In genomic region chr4:112234952-112235609, GRCh38 we compare ENCODE assay signal across 9 cellular contexts. TPM values are rescaled to one million over a fixed set of nuclear protein-coding genes. Genes with fewer than 3 reads are reported as not detected.
DNase-seq lines count a peak whose midpoint lies in the region; ATAC-seq and TF ChIP-seq lines count a peak whose summit lies in the region.
"Had no signal": no experiment of that assay in that cellular context is flagged by ENCODE, and none has a peak within 500 bp of the region (broad histone marks: within the 10 kb centered on the region; RNA-seq: fewer than 3 reads in every experiment).

No MANE protein-coding gene starts in this region.

- no peak overlapping the region for H3K4me3 Mint-ChIP-seq in T-cell
- H3K4me3 Mint-ChIP-seq: memory B cell had no signal

- peaks cover 21% of the 10 kb centered on the region for H3K36me3 Mint-ChIP-seq in T-cell

- no peaks in the 10 kb centered on the region for H3K27me3 ChIP-seq in kidney epithelial cell (ENCODE audit: control insufficient read depth, insufficient read depth, low read length)

- POLR2A ChIA-PET in T-cell (lab: Charles Lee), result interaction anchor here in 1 of 2 donors (0.7 kb wide), 1 partner anchor 21 kb away, joined by 9 read pairs; no protein-coding TSS in a partner anchor

- no peak overlapping the region for H3K27ac Mint-ChIP-seq in T-cell
- H3K27ac Mint-ChIP-seq: memory B cell had no signal

- H3K36me3 ChIP-seq in kidney epithelial cell (ENCODE audit: control insufficient read depth, insufficient read depth, low read length), result no peaks in the 10 kb centered on the region

- no peaks in the 10 kb centered on the region for H3K27me3 Mint-ChIP-seq in T-cell
- H3K27me3 Mint-ChIP-seq: memory B cell had no signal

- peak; percentile 81 for TF ChIP-seq CTCF in kidney epithelial cell (IDR thresholded peaks at IDR 0.05; ENCODE audit: insufficient read depth, low read length, poor library complexity, severe bottlenecking)

- no peak overlapping the region for H3K4me3 ChIP-seq in kidney epithelial cell (ENCODE audit: low read depth, low read length)

- H3K4me1 Mint-ChIP-seq in T-cell, result peaks cover 52 to 60% (median 55%) of the 10 kb centered on the region in 3 donors

- H3K27ac ChIP-seq in caudate nucleus (ENCODE audit: low read depth, low read length), result no peak overlapping the region

- CTCF ChIA-PET in T-cell (lab: Charles Lee), result interaction anchor here (0.6 to 3.5 kb wide), 12 partner anchors 12 to 399 kb away, joined by 3 to 27 read pairs (median 4); no protein-coding TSS in a partner anchor

- ATAC-seq in T-cell (replicated peaks in 1 of 4) (no peak), GM21526 (IDR thresholded peaks at IDR 0.05; ENCODE audit: low FRiP score, unreplicated experiment) (no peak)

- no peaks in the 10 kb centered on the region for H3K9me3 Mint-ChIP-seq in T-cell
- H3K9me3 Mint-ChIP-seq: memory B cell had no signal

- DNase-seq in NCI-H510A treated with DMSO at 0.1 percent for 48 hours (lab: John Stamatoyannopoulos, UW), result peak; percentile 22
- no peak for DNase-seq in NCI-H510A (lab: John Stamatoyannopoulos, UW)
- DNase-seq in M059J (ENCODE audit: low read depth), result peak; percentile 82
- peak in 30 of 34 experiments; percentile 7 to 63 (median 39) for DNase-seq in T-cell
- peak in 37 of 61 donors; percentile 1 to 77 (median 21) for DNase-seq in caudate nucleus (lab: John Stamatoyannopoulos, UW)
- peak; percentile 52 for DNase-seq in kidney epithelial cell (ENCODE audit: low read depth)
- DNase-seq in stimulated activated CD8-positive, alpha-beta memory T cell treated with anti-CD3 and anti-CD28 coated beads, Interleukin-12 subunit alpha, Interleukin-12 subunit beta, amount 100 ng/mL, for 1 hour (ENCODE audit: low read depth), result peak; percentile 41

RNA-seq across cellular contexts. Expression of gene AP1AR, which starts 3.5 kb away (rescaled TPM):
- total RNA-seq in M059J (2014; rRNA removed; shearing (Covaris generic)), result 6.9 and 10.4 TPM in 2 replicates
- total RNA-seq in T-cell (10 to 100 TPM; 13.9 to 21.4 (median 20.3) TPM), kidney epithelial cell (22.0 and 31.0 TPM in 2 replicates)

RNA-seq across cellular contexts. Expression of gene TIFA, which starts 50.6 kb away (rescaled TPM):
- total RNA-seq in M059J (2014; rRNA removed; shearing (Covaris generic)), result 5.8 and 15.1 TPM in 2 replicates
- total RNA-seq in T-cell (10 to 100 TPM; 13.4 to 18.7 (median 14.9) TPM), kidney epithelial cell (8.3 and 9.0 TPM in 2 replicates)
